ENCODE assay signal across 8 cellular contexts in the genomic region with DNA sequence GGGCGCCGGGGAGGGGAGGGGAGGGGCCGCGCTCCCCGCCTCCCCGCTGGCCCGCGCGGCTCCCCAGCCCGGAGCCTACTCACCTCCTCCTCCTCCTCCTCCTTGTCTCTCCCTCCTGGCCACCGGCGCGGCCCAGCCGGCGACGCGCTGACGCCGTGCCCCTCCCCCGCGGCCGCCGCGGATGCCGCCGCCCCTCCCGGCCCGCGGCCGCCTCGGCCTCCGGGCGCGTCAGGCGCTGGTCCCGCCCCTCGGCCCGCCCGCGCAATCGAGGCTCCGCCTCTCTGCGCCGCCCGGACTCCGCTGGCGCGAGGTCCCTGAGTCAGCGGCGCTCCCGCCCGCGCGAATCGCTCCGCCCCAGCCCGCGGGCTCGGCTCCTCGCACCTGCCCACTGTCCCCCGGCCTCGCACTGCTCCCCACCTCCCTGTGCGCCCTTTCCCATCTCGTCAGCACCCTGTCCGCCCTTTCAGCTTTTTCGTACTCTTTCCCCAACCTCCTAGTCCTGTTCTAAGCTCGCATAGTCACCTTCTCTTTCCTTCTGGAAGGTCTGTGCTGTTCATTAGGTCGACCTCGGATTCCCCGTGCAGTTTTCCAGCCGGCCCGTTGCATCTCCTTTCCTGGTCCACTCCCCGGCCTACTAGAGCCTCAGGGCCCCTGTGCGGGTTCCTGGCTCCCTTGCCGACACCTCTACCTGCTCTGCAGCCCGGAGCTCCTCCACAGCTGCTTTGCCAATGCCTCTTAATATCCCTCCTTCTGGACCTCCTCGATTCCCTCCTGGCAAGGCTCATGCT.
DNase-seq lines count a peak whose midpoint lies in the region; ATAC-seq and TF ChIP-seq lines count a peak whose summit lies in the region.

No MANE protein-coding gene starts in this region.

- peak; percentile 65 for ATAC-seq in GM18508 (IDR thresholded peaks at IDR 0.05; ENCODE audit: insufficient read depth, unreplicated experiment)
- ATAC-seq in HG02938 (IDR thresholded peaks at IDR 0.05; ENCODE audit: unreplicated experiment) = peak; percentile 83

- no peaks in the 10 kb centered on the region for H3K9me2 ChIP-seq in hepatocyte (replicated peaks; ENCODE audit: insufficient read depth)

- DNase-seq in NCI-H1694 (lab: John Stamatoyannopoulos, UW) (peak; percentile 53), T-helper 2 cell (peak; percentile 74 to 96 (median 81)), ascending aorta (ENCODE audit: low spot score in 2 of 2) (peak; percentile 33 to 92), hepatocyte (ENCODE audit: low spot score) (peak; percentile 97), retinal pigment epithelial cell (ENCODE audit: low read depth) (peak; percentile 49), cortex of kidney (lab: John Stamatoyannopoulos, UW) (no peak)

- H2AFZ ChIP-seq in hepatocyte = peak overlapping the region; percentile 99

- H3K9me3 ChIP-seq in ascending aorta = no peaks in the 10 kb centered on the region
- no peaks in the 10 kb centered on the region for H3K9me3 ChIP-seq in hepatocyte (ENCODE audit: low read depth)

- H4K20me1 ChIP-seq in hepatocyte (ENCODE audit: insufficient read depth, poor library complexity, severe bottlenecking) = no peaks in the 10 kb centered on the region

- H3K4me2 ChIP-seq in hepatocyte = peak overlapping the region; percentile 100

- H3K4me1 ChIP-seq in ascending aorta (no peaks in the 10 kb centered on the region), hepatocyte (ENCODE audit: insufficient read depth) (peaks cover 4% of the 10 kb centered on the region)

- H3K36me3 ChIP-seq in ascending aorta (no peaks in the 10 kb centered on the region), hepatocyte (replicated peaks; ENCODE audit: insufficient read depth, low read depth) (no peaks in the 10 kb centered on the region)

- H3K79me2 ChIP-seq in hepatocyte = peaks cover 31% of the 10 kb centered on the region

- WGBS in hepatocyte (ENCODE audit: low lambda C conversion rate, missing lambda C conversion rate) = 5% methylated on average over 24 of the region's 77 CpGs

- H3K27ac ChIP-seq in ascending aorta (peak overlapping the region; percentile 85 to 88), hepatocyte (peak overlapping the region; percentile 88)

- no peak for TF ChIP-seq CTCF in ascending aorta (IDR thresholded peaks at IDR 0.05)
- no peak for TF ChIP-seq CTCF in hepatocyte (IDR thresholded peaks at IDR 0.05; ENCODE audit: poor library complexity)
- TF ChIP-seq CTCF in retinal pigment epithelial cell (conservative IDR thresholded peaks at IDR 0.05; ENCODE audit: low read depth, low read length) = no peak

- H3K27me3 ChIP-seq in ascending aorta (no peaks in the 10 kb centered on the region), hepatocyte (no peaks in the 10 kb centered on the region)

- H3K4me3 ChIP-seq in ascending aorta = peak overlapping the region; percentile 66 to 94
- peak overlapping the region; percentile 81 for H3K4me3 ChIP-seq in hepatocyte
- peak overlapping the region; percentile 62 for H3K4me3 ChIP-seq in retinal pigment epithelial cell (ENCODE audit: low read length)

- intact Hi-C loops in ascending aorta (cut with DNase I) = loop anchor here (1.0 to 10.0 kb wide), 8 partner anchors 50 to 1420 kb away; no protein-coding TSS in a partner anchor
